Comparison of ENCODE assay signal across 21 cellular contexts in genomic region chr22:46381731-46382130, GRCh38. TPM values are rescaled to one million over a fixed set of nuclear protein-coding genes. Genes with fewer than 3 reads are reported as not detected.
DNase-seq lines count a peak whose midpoint lies in the region; ATAC-seq, FAIRE-seq and TF ChIP-seq lines count a peak whose summit lies in the region.
"Had no signal": no experiment of that assay in that cellular context is flagged by ENCODE, and none has a peak within 500 bp of the region (broad histone marks: within the 10 kb centered on the region; RNA-seq: fewer than 3 reads in every experiment).

No MANE protein-coding gene starts in this region.

- 100% methylated on average over 1 of the region's 27 CpGs for WGBS in A549 (ENCODE audit: missing lambda C conversion rate)

- no peak overlapping the region for H3K4me3 Mint-ChIP-seq in activated T-cell treated with anti-CD3 and anti-CD28 coated beads, Interleukin-2, amount 50 U/mL, for 24 hours
- H3K4me3 Mint-ChIP-seq: CD14-positive monocyte; CD4-positive, alpha-beta T cell; CD8-positive, alpha-beta memory T cell; GM23338; H9 had no signal

- H3K4me3 ChIP-seq in A549: no peak overlapping the region
- H3K4me3 ChIP-seq: BLaER1 treated with 17β-estradiol and CSF1 and Interleukin-3, amounts not matched to agents 10 nM and 100 nM; GM23338 had no signal

- no peak overlapping the region for H3K27ac Mint-ChIP-seq in activated T-cell treated with anti-CD3 and anti-CD28 coated beads, Interleukin-2, amount 50 U/mL, for 24 hours
- H3K27ac Mint-ChIP-seq: CD14-positive monocyte; CD4-positive, alpha-beta T cell; GM23338 had no signal

- no peak for DNase-seq in A549 (ENCODE audit: low read depth in 1 of 2, low spot score in 1 of 2)
- no peak for DNase-seq in RWPE1 (ENCODE audit: low spot score)
- DNase-seq in NCI-H128 (lab: John Stamatoyannopoulos, UW; ENCODE audit: unreplicated experiment): no peak
- DNase-seq in activated T-cell treated with anti-CD3 and anti-CD28 coated beads, Interleukin-2, amount 50 U/mL, for 24 hours: no peak
- DNase-seq in NCI-H524 (lab: John Stamatoyannopoulos, UW): no peak
- DNase-seq: AML-193; Calu3; CD4-positive, alpha-beta T cell; CD8-positive, alpha-beta memory T cell; DMS79 treated with DMSO at 0.1 percent for 48 hours; GF-D8; H9 had no signal

- no peaks in the 10 kb centered on the region for H3K36me3 Mint-ChIP-seq in activated T-cell treated with anti-CD3 and anti-CD28 coated beads, Interleukin-2, amount 50 U/mL, for 24 hours (ENCODE audit: low read depth)
- H3K36me3 Mint-ChIP-seq: CD14-positive monocyte; CD8-positive, alpha-beta memory T cell had no signal

- TF ChIP-seq EP300 in A549 (IDR thresholded peaks at IDR 0.05): no peak

- H3K9me3 ChIP-seq in A549: peaks cover 1% of the 10 kb centered on the region; the same call in 1 of the 3 replicates
- H3K9me3 ChIP-seq: BE2C had no signal

- no peaks in the 10 kb centered on the region for H3K4me1 Mint-ChIP-seq in activated T-cell treated with anti-CD3 and anti-CD28 coated beads, Interleukin-2, amount 50 U/mL, for 24 hours (ENCODE audit: low read depth)
- H3K4me1 Mint-ChIP-seq: CD14-positive monocyte; CD8-positive, alpha-beta memory T cell had no signal

- H3K4me1 ChIP-seq in A549: peaks cover 49% of the 10 kb centered on the region
- H3K4me1 ChIP-seq: BE2C had no signal

- no peak for ATAC-seq in A549
- ATAC-seq: GM23338, HCT116 had no signal

- no peak for TF ChIP-seq RAD21 in A549 (conservative IDR thresholded peaks at IDR 0.05 in 1 of 2, IDR thresholded peaks at IDR 0.05 in 1 of 2)

- FAIRE-seq in A549 (lab: Jason Lieb, UNC): no peak
- FAIRE-seq: A204.1, GM12891, GM18507 had no signal

- H3K27me3 Mint-ChIP-seq in activated T-cell treated with anti-CD3 and anti-CD28 coated beads, Interleukin-2, amount 50 U/mL, for 24 hours: no peaks in the 10 kb centered on the region
- H3K27me3 Mint-ChIP-seq: CD4-positive, alpha-beta T cell had no signal

- H3K4me2 ChIP-seq in A549: no peak overlapping the region
- H3K4me2 ChIP-seq: GM23338 had no signal

- H3K9me3 Mint-ChIP-seq in activated T-cell treated with anti-CD3 and anti-CD28 coated beads, Interleukin-2, amount 50 U/mL, for 24 hours: no peaks in the 10 kb centered on the region
- H3K9me3 Mint-ChIP-seq: CD4-positive, alpha-beta T cell; GM23338; H9 had no signal

- H3K27ac ChIP-seq in 22Rv1: 0 out of 2 replicates have a peak overlapping the region, but pooled peaks have one; percentile 85
- H3K27ac ChIP-seq in A549: peak overlapping the region; percentile 91 to 93; a peak in 5 of 6 replicates
- H3K27ac ChIP-seq in RWPE1: peak overlapping the region; percentile 28
- H3K27ac ChIP-seq: BLaER1 treated with 17β-estradiol and CSF1 and Interleukin-3, amounts not matched to agents 10 nM and 100 nM had no signal

- TF ChIP-seq POLR2A in A549 (IDR thresholded peaks at IDR 0.05; ENCODE audit: low read length): no peak

- TF ChIP-seq CTCF in 22Rv1 (IDR thresholded peaks at IDR 0.05) (no peak), A549 (IDR thresholded peaks at IDR 0.05) (no peak), RWPE1 (conservative IDR thresholded peaks at IDR 0.05; ENCODE audit: low read depth) (no peak)

- CTCF ChIA-PET in A549 (lab: Yijun Ruan, JAX): interaction anchor here (1.3 to 1.6 kb wide), 2 partner anchors 14 to 152 kb away, joined by 3 to 7 read pairs; no protein-coding TSS in a partner anchor
- CTCF ChIA-PET in RWPE1 (lab: Yijun Ruan, JAX): no interaction called here

- POLR2A ChIA-PET in A549 (lab: Yijun Ruan, JAX) (no interaction called here), RWPE1 (lab: Yijun Ruan, JAX; ENCODE audit: low non-redundant PET) (no interaction called here)

TF ChIP-seq in A549, 52 proteins besides CTCF, POLR2A, EP300 and RAD21:
- no peak for TF ChIP-seq REST (IDR thresholded peaks at IDR 0.05)

RNA-seq across cellular contexts. Expression of gene TRMU, which starts 46.2 kb away (rescaled TPM):
- polyA plus RNA-seq in A549 (2011; rRNA removed) (30.7 and 33.4 TPM in 2 replicates), A549 (2017; fragmentation: RNase III; extraction: RNeasy Plus Mini Kit Qiagen cat#74134 plus additional on column Dnase treatment) (39.6 to 44.1 TPM (median 41.9 TPM) in 3 replicates)
- polyA plus RNA-seq in A549 (2012; cell fraction: cytosol; rRNA removed): 42.2 and 42.4 TPM in 2 replicates
- 96.6 and 102 TPM in 2 replicates for polyA plus RNA-seq in A549 (2012; cell fraction: nucleus; rRNA removed)
- 19.5 and 20.1 TPM in 2 replicates for polyA minus RNA-seq in A549 (2011; rRNA and poly(A)+ RNA removed)

Comparison
In these comparisons a context has a peak if more than half of its experiments do, and no peak if none do; other contexts are left out.
1. H3K27ac ChIP-seq: peak in every context shown above with its lines; median percentile 92 in A549; 85 in 22Rv1; 28 in RWPE1.